1 cellular context compared by ENCODE assay signal in the genomic region with DNA sequence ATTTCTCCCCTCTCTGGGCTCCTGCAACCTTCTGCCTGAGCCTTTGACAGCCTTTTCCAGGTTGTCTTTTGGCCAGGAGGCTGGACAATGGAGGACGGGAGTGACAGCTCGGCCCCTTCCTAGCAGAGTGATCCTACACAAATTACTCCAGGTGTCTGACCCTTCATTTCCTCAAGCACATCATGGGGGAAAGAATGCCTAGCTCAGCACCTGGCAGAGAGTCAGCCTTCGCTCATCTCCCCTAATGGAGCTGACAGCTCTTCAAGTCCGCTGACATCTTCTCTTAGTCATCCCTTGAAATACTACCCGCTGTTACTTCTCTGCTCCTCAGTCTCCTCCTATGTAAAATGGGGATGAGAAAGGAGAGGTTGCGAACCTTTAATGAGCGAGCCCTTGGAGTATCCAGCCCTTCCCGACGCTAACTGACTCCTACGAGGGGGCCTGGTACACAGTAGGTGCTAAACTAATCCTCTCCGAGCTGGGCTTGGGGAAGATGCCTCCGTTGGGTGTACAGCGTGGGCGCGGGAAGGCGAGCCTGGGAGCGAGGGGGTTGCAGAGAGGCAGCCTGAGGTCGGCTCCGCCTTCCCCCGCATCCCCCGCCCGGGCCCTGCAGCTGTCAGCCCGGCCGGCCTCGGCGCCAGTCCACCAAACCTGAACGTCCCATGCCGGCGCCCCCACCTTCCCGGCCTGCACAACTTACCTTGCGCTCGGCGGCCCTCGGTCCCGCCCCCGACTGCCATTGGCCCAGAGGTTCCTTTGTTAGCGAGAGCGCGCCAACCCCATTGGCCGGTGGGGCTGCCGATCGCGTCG.
A peak's percentile ranks its signal among the peaks of the same experiment; 100 is the strongest.
TF ChIP-seq lines count a peak whose summit lies in the region.

No MANE protein-coding gene starts in this region.

TF ChIP-seq in HepG2, 621 proteins besides CTCF, POLR2A, EP300 and RAD21 (continued from another document and continues in another):
- TF ChIP-seq, protein P1, sequence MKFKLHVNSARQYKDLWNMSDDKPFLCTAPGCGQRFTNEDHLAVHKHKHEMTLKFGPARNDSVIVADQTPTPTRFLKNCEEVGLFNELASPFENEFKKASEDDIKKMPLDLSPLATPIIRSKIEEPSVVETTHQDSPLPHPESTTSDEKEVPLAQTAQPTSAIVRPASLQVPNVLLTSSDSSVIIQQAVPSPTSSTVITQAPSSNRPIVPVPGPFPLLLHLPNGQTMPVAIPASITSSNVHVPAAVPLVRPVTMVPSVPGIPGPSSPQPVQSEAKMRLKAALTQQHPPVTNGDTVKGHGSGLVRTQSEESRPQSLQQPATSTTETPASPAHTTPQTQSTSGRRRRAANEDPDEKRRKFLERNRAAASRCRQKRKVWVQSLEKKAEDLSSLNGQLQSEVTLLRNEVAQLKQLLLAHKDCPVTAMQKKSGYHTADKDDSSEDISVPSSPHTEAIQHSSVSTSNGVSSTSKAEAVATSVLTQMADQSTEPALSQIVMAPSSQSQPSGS (CRISPR knock-in tag; IDR thresholded peaks at IDR 0.05) = 0 out of 2 replicates have a peak, but pooled peaks have one; percentile 26
- TF ChIP-seq, protein P2, sequence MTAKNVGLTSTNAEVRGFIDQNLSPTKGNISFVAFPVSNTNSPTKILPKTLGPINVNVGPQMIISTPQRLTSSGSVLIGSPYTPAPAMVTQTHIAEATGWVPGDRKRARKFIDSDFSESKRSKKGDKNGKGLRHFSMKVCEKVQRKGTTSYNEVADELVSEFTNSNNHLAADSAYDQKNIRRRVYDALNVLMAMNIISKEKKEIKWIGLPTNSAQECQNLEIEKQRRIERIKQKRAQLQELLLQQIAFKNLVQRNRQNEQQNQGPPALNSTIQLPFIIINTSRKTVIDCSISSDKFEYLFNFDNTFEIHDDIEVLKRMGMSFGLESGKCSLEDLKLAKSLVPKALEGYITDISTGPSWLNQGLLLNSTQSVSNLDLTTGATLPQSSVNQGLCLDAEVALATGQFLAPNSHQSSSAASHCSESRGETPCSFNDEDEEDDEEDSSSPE (CRISPR knock-in tag; IDR thresholded peaks at IDR 0.05) = peak; percentile 59; the same call in 1 of the 2 replicates
- TF ChIP-seq TBX2 (CRISPR knock-in tag; IDR thresholded peaks at IDR 0.05; ENCODE audit: borderline replicate concordance) (peak; percentile 56), CHCHD3 (CRISPR knock-in tag; IDR thresholded peaks at IDR 0.05) (no peak), ZFP62 (CRISPR knock-in tag; IDR thresholded peaks at IDR 0.05) (no peak), ZNF776 (CRISPR knock-in tag; IDR thresholded peaks at IDR 0.05) (peak; percentile 39; the same call in 1 of the 2 replicates), THAP11 (CRISPR knock-in tag; IDR thresholded peaks at IDR 0.05) (peak; percentile 70), ASH2L (IDR thresholded peaks at IDR 0.05; ENCODE audit: insufficient read length, low read depth, low read length) (peak; percentile 18), SNAPC2 (CRISPR knock-in tag; IDR thresholded peaks at IDR 0.05) (peak; percentile 61; the same call in 1 of the 2 replicates), ZBTB7B (CRISPR knock-in tag; IDR thresholded peaks at IDR 0.05) (0 out of 2 replicates have a peak, but pooled peaks have one; percentile 18), GZF1 (CRISPR knock-in tag; IDR thresholded peaks at IDR 0.05) (no peak), KAT7 (CRISPR knock-in tag; IDR thresholded peaks at IDR 0.05; ENCODE audit: borderline replicate concordance) (peak; percentile 56; the same call in 1 of the 2 replicates), ESRRA (CRISPR knock-in tag; IDR thresholded peaks at IDR 0.05; ENCODE audit: low read depth) (no peak), KAT8 (CRISPR knock-in tag; IDR thresholded peaks at IDR 0.05) (peak; percentile 53; the same call in 1 of the 2 replicates), MAFK (conservative IDR thresholded peaks at IDR 0.05 in 1 of 2, IDR thresholded peaks at IDR 0.05 in 1 of 2; ENCODE audit: low read length in 2 of 2) (peak; percentile 44 to 62), YY1 (IDR thresholded peaks at IDR 0.05; ENCODE audit: insufficient read depth, insufficient replicate concordance, low read depth, low read length) (peak; percentile 64), XRCC5 (optimal IDR thresholded peaks at IDR 0.05; ENCODE audit: low read length) (peak; percentile 56), SPEN (CRISPR knock-in tag; IDR thresholded peaks at IDR 0.05; ENCODE audit: low read depth) (peak; percentile 56; the same call in 1 of the 2 replicates), HNRNPLL (IDR thresholded peaks at IDR 0.05; ENCODE audit: low read depth, low read length, poor library complexity, severe bottlenecking) (peak; percentile 25), SKI (IDR thresholded peaks at IDR 0.05; ENCODE audit: partially characterized antibody) (peak; percentile 17), PHF21A (CRISPR knock-in tag; IDR thresholded peaks at IDR 0.05) (peak; percentile 10; the same call in 1 of the 2 replicates), SP2 (CRISPR knock-in tag; IDR thresholded peaks at IDR 0.05) (peak; percentile 95), ARNTL (CRISPR knock-in tag; IDR thresholded peaks at IDR 0.05) (no peak), AGO1 (IDR thresholded peaks at IDR 0.05; ENCODE audit: low read depth, low read length, poor library complexity, severe bottlenecking) (no peak), ZNF772 (CRISPR knock-in tag; IDR thresholded peaks at IDR 0.05) (0 out of 2 replicates have a peak, but pooled peaks have one; percentile 9), PITX1 (CRISPR knock-in tag; IDR thresholded peaks at IDR 0.05) (no peak), ZNF616 (CRISPR knock-in tag; IDR thresholded peaks at IDR 0.05; ENCODE audit: low read depth) (0 out of 2 replicates have a peak, but pooled peaks have one; percentile 44), SOX6 (IDR thresholded peaks at IDR 0.05) (no peak), SOX6 (CRISPR knock-in tag; IDR thresholded peaks at IDR 0.05) (peak; percentile 66; the same call in 1 of the 2 replicates), MYC (CRISPR knock-in tag; IDR thresholded peaks at IDR 0.05; ENCODE audit: borderline replicate concordance) (peak; percentile 62; the same call in 1 of the 2 replicates), U2AF1 (optimal IDR thresholded peaks at IDR 0.05; ENCODE audit: low read depth, low read length) (no peak), SP4 (CRISPR knock-in tag; IDR thresholded peaks at IDR 0.05) (peak; percentile 89), FOSL2 (CRISPR knock-in tag; IDR thresholded peaks at IDR 0.05) (peak; percentile 3; the same call in 1 of the 2 replicates), NCOA1 (CRISPR knock-in tag; IDR thresholded peaks at IDR 0.05) (no peak)
- TF ChIP-seq, protein P3, sequence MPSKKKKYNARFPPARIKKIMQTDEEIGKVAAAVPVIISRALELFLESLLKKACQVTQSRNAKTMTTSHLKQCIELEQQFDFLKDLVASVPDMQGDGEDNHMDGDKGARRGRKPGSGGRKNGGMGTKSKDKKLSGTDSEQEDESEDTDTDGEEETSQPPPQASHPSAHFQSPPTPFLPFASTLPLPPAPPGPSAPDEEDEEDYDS (CRISPR knock-in tag; IDR thresholded peaks at IDR 0.05) = peak; percentile 21; the same call in 1 of the 2 replicates
- TF ChIP-seq, protein P4, sequence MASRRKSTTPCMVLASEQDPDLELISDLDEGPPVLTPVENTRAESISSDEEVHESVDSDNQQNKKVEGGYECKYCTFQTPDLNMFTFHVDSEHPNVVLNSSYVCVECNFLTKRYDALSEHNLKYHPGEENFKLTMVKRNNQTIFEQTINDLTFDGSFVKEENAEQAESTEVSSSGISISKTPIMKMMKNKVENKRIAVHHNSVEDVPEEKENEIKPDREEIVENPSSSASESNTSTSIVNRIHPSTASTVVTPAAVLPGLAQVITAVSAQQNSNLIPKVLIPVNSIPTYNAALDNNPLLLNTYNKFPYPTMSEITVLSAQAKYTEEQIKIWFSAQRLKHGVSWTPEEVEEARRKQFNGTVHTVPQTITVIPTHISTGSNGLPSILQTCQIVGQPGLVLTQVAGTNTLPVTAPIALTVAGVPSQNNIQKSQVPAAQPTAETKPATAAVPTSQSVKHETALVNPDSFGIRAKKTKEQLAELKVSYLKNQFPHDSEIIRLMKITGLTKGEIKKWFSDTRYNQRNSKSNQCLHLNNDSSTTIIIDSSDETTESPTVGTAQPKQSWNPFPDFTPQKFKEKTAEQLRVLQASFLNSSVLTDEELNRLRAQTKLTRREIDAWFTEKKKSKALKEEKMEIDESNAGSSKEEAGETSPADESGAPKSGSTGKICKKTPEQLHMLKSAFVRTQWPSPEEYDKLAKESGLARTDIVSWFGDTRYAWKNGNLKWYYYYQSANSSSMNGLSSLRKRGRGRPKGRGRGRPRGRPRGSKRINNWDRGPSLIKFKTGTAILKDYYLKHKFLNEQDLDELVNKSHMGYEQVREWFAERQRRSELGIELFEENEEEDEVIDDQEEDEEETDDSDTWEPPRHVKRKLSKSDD (CRISPR knock-in tag; IDR thresholded peaks at IDR 0.05; ENCODE audit: low read depth) = peak; percentile 38; the same call in 1 of the 2 replicates
- TF ChIP-seq, protein P5, sequence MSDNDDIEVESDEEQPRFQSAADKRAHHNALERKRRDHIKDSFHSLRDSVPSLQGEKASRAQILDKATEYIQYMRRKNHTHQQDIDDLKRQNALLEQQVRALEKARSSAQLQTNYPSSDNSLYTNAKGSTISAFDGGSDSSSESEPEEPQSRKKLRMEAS (IDR thresholded peaks at IDR 0.05) = peak; percentile 67; the same call in 1 of the 2 replicates
- TF ChIP-seq, protein P6, sequence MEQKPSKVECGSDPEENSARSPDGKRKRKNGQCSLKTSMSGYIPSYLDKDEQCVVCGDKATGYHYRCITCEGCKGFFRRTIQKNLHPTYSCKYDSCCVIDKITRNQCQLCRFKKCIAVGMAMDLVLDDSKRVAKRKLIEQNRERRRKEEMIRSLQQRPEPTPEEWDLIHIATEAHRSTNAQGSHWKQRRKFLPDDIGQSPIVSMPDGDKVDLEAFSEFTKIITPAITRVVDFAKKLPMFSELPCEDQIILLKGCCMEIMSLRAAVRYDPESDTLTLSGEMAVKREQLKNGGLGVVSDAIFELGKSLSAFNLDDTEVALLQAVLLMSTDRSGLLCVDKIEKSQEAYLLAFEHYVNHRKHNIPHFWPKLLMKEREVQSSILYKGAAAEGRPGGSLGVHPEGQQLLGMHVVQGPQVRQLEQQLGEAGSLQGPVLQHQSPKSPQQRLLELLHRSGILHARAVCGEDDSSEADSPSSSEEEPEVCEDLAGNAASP (CRISPR knock-in tag; IDR thresholded peaks at IDR 0.05; ENCODE audit: borderline replicate concordance) = peak; percentile 48; the same call in 1 of the 2 replicates
- TF ChIP-seq, protein P7, sequence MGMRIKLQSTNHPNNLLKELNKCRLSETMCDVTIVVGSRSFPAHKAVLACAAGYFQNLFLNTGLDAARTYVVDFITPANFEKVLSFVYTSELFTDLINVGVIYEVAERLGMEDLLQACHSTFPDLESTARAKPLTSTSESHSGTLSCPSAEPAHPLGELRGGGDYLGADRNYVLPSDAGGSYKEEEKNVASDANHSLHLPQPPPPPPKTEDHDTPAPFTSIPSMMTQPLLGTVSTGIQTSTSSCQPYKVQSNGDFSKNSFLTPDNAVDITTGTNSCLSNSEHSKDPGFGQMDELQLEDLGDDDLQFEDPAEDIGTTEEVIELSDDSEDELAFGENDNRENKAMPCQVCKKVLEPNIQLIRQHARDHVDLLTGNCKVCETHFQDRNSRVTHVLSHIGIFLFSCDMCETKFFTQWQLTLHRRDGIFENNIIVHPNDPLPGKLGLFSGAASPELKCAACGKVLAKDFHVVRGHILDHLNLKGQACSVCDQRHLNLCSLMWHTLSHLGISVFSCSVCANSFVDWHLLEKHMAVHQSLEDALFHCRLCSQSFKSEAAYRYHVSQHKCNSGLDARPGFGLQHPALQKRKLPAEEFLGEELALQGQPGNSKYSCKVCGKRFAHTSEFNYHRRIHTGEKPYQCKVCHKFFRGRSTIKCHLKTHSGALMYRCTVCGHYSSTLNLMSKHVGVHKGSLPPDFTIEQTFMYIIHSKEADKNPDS (CRISPR knock-in tag; IDR thresholded peaks at IDR 0.05) = 0 out of 2 replicates have a peak, but pooled peaks have one; percentile 50
- TF ChIP-seq, protein P8, sequence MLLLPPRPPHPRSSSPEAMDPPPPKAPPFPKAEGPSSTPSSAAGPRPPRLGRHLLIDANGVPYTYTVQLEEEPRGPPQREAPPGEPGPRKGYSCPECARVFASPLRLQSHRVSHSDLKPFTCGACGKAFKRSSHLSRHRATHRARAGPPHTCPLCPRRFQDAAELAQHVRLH (CRISPR knock-in tag; IDR thresholded peaks at IDR 0.05; ENCODE audit: borderline replicate concordance, low read depth) = 0 out of 2 replicates have a peak, but pooled peaks have one; percentile 20
- TF ChIP-seq, protein P9, sequence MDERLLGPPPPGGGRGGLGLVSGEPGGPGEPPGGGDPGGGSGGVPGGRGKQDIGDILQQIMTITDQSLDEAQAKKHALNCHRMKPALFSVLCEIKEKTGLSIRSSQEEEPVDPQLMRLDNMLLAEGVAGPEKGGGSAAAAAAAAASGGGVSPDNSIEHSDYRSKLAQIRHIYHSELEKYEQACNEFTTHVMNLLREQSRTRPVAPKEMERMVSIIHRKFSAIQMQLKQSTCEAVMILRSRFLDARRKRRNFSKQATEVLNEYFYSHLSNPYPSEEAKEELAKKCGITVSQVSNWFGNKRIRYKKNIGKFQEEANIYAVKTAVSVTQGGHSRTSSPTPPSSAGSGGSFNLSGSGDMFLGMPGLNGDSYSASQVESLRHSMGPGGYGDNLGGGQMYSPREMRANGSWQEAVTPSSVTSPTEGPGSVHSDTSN (CRISPR knock-in tag; IDR thresholded peaks at IDR 0.05) = peak; percentile 87
- TF ChIP-seq, protein P10, sequence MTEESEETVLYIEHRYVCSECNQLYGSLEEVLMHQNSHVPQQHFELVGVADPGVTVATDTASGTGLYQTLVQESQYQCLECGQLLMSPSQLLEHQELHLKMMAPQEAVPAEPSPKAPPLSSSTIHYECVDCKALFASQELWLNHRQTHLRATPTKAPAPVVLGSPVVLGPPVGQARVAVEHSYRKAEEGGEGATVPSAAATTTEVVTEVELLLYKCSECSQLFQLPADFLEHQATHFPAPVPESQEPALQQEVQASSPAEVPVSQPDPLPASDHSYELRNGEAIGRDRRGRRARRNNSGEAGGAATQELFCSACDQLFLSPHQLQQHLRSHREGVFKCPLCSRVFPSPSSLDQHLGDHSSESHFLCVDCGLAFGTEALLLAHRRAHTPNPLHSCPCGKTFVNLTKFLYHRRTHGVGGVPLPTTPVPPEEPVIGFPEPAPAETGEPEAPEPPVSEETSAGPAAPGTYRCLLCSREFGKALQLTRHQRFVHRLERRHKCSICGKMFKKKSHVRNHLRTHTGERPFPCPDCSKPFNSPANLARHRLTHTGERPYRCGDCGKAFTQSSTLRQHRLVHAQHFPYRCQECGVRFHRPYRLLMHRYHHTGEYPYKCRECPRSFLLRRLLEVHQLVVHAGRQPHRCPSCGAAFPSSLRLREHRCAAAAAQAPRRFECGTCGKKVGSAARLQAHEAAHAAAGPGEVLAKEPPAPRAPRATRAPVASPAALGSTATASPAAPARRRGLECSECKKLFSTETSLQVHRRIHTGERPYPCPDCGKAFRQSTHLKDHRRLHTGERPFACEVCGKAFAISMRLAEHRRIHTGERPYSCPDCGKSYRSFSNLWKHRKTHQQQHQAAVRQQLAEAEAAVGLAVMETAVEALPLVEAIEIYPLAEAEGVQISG (CRISPR knock-in tag; IDR thresholded peaks at IDR 0.05) = peak; percentile 66
- TF ChIP-seq, protein P11, sequence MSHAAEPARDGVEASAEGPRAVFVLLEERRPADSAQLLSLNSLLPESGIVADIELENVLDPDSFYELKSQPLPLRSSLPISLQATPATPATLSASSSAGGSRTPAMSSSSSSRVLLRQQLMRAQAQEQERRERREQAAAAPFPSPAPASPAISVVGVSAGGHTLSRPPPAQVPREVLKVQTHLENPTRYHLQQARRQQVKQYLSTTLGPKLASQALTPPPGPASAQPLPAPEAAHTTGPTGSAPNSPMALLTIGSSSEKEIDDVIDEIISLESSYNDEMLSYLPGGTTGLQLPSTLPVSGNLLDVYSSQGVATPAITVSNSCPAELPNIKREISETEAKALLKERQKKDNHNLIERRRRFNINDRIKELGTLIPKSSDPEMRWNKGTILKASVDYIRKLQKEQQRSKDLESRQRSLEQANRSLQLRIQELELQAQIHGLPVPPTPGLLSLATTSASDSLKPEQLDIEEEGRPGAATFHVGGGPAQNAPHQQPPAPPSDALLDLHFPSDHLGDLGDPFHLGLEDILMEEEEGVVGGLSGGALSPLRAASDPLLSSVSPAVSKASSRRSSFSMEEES (CRISPR knock-in tag; IDR thresholded peaks at IDR 0.05) = 0 out of 2 replicates have a peak, but pooled peaks have one; percentile 43
